In genomic region chr7:70660819-70661191, GRCh38 we compare ENCODE assay signal across 17 cellular contexts.
DNase-seq lines count a peak whose midpoint lies in the region; ATAC-seq, FAIRE-seq and TF ChIP-seq lines count a peak whose summit lies in the region.
"Had no signal": no experiment of that assay in that cellular context is flagged by ENCODE, and none has a peak within 500 bp of the region (broad histone marks: within the 10 kb centered on the region; RNA-seq: fewer than 3 reads in every experiment).

No MANE protein-coding gene starts in this region.

- FAIRE-seq in bronchial epithelial cell (lab: Jason Lieb, UNC): peak; percentile 13
- FAIRE-seq: A549, HepG2 had no signal

- no peaks in the 10 kb centered on the region for H3K27me3 Mint-ChIP-seq in activated CD4-positive, alpha-beta memory T cell treated with anti-CD3 and anti-CD28 coated beads, Interleukin-2, amount 10 ng/mL, durations not matched to agents 7 days and 5 days
- no peaks in the 10 kb centered on the region for H3K27me3 Mint-ChIP-seq in activated CD4-positive, alpha-beta memory T cell treated with anti-CD3 and anti-CD28 coated beads for 36 hours
- H3K27me3 Mint-ChIP-seq in natural killer cell treated with Interleukin-12 subunit alpha and Interleukin-12 subunit beta and Interleukin-15 and Interleukin-18, amount 100 ng/mL, for 72 hours: no peaks in the 10 kb centered on the region
- H3K27me3 Mint-ChIP-seq: CD4-positive, CD25-positive, alpha-beta regulatory T cell had no signal

- H3K36me3 ChIP-seq in bronchial epithelial cell (ENCODE audit: control insufficient read depth, insufficient read depth, low read length): no peaks in the 10 kb centered on the region

- intact Hi-C loops in activated CD4-positive, alpha-beta memory T cell treated with anti-CD3 and anti-CD28 coated beads for 36 hours (cut with micrococcal nuclease): no loop called here

- H3K4me1 Mint-ChIP-seq in activated CD4-positive, alpha-beta memory T cell treated with anti-CD3 and anti-CD28 coated beads, Interleukin-2, amount 10 ng/mL, durations not matched to agents 7 days and 5 days: peaks cover 19% of the 10 kb centered on the region
- peaks cover 11% of the 10 kb centered on the region for H3K4me1 Mint-ChIP-seq in activated CD4-positive, alpha-beta memory T cell treated with anti-CD3 and anti-CD28 coated beads for 36 hours (ENCODE audit: low read depth)
- peaks cover 32 to 35% of the 10 kb centered on the region in 2 donors for H3K4me1 Mint-ChIP-seq in natural killer cell treated with Interleukin-12 subunit alpha and Interleukin-12 subunit beta and Interleukin-15 and Interleukin-18, amount 100 ng/mL, for 72 hours (ENCODE audit: low read depth in 2 of 2)

- TF ChIP-seq CTCF in bronchial epithelial cell (IDR thresholded peaks at IDR 0.05; ENCODE audit: insufficient read depth, low read length, severe bottlenecking): no peak

- H3K9me3 Mint-ChIP-seq in activated CD4-positive, alpha-beta memory T cell treated with anti-CD3 and anti-CD28 coated beads, Interleukin-2, amount 10 ng/mL, durations not matched to agents 7 days and 5 days: no peaks in the 10 kb centered on the region
- H3K9me3 Mint-ChIP-seq in activated CD4-positive, alpha-beta memory T cell treated with anti-CD3 and anti-CD28 coated beads for 36 hours: no peaks in the 10 kb centered on the region
- H3K9me3 Mint-ChIP-seq in natural killer cell treated with Interleukin-12 subunit alpha and Interleukin-12 subunit beta and Interleukin-15 and Interleukin-18, amount 100 ng/mL, for 72 hours: peaks cover 3% of the 10 kb centered on the region
- H3K9me3 Mint-ChIP-seq: H9 had no signal

- POLR2A ChIA-PET in activated CD4-positive, alpha-beta memory T cell treated with anti-CD3 and anti-CD28 coated beads, Interleukin-2, amount 10 ng/mL, durations not matched to agents 7 days and 5 days (lab: Charles Lee): interaction anchor here (0.9 to 2.3 kb wide), 4 partner anchors 10 to 34 kb away, joined by 3 to 9 read pairs (median 6); no protein-coding TSS in a partner anchor
- POLR2A ChIA-PET in activated CD4-positive, alpha-beta memory T cell treated with anti-CD3 and anti-CD28 coated beads for 36 hours (lab: Charles Lee): interaction anchor here (1.1 kb wide), 1 partner anchor 120 kb away, joined by 3 read pairs; no protein-coding TSS in a partner anchor

- H3K4me3 ChIP-seq in bronchial epithelial cell (ENCODE audit: low read depth, low read length): no peak overlapping the region
- H3K4me3 ChIP-seq: A549 had no signal

- no peaks in the 10 kb centered on the region for H3K36me3 Mint-ChIP-seq in activated CD4-positive, alpha-beta memory T cell treated with anti-CD3 and anti-CD28 coated beads, Interleukin-2, amount 10 ng/mL, durations not matched to agents 7 days and 5 days (ENCODE audit: low read depth)
- H3K36me3 Mint-ChIP-seq in activated CD4-positive, alpha-beta memory T cell treated with anti-CD3 and anti-CD28 coated beads for 36 hours: no peaks in the 10 kb centered on the region
- no peaks in the 10 kb centered on the region for H3K36me3 Mint-ChIP-seq in natural killer cell treated with Interleukin-12 subunit alpha and Interleukin-12 subunit beta and Interleukin-15 and Interleukin-18, amount 100 ng/mL, for 72 hours
- H3K36me3 Mint-ChIP-seq: CD4-positive, CD25-positive, alpha-beta regulatory T cell had no signal

- ATAC-seq in natural killer cell treated with Interleukin-12 subunit alpha and Interleukin-12 subunit beta and Interleukin-15 and Interleukin-18, amount 100 ng/mL, for 72 hours: no peak
- ATAC-seq in GM19351 (IDR thresholded peaks at IDR 0.05; ENCODE audit: unreplicated experiment) (no peak), HG03095 (IDR thresholded peaks at IDR 0.05; ENCODE audit: unreplicated experiment) (no peak)
- ATAC-seq: A549, HepG2 had no signal

- no peaks in the 10 kb centered on the region for H3K27me3 ChIP-seq in bronchial epithelial cell (ENCODE audit: control insufficient read depth, insufficient read depth, low read length)

- DNase-seq in activated CD4-positive, alpha-beta memory T cell treated with anti-CD3 and anti-CD28 coated beads, Interleukin-2, amount 10 ng/mL, durations not matched to agents 7 days and 5 days: no peak
- DNase-seq in activated CD4-positive, alpha-beta memory T cell treated with anti-CD3 and anti-CD28 coated beads for 36 hours: no peak
- DNase-seq in NCI-H146 (lab: John Stamatoyannopoulos, UW) (peak; percentile 83), bronchial epithelial cell (ENCODE audit: low read depth) (no peak), 8988T (no peak)
- DNase-seq in natural killer cell treated with Interleukin-12 subunit alpha and Interleukin-12 subunit beta and Interleukin-15 and Interleukin-18, amount 100 ng/mL, for 72 hours (ENCODE audit: low spot score): no peak
- DNase-seq: CD4-positive, CD25-positive, alpha-beta regulatory T cell; H9; Karpas-422; MM.1S; NCI-H1105; NCI-H2081; NCI-H524 had no signal

- peak overlapping the region; percentile 64 for H3K27ac Mint-ChIP-seq in activated CD4-positive, alpha-beta memory T cell treated with anti-CD3 and anti-CD28 coated beads, Interleukin-2, amount 10 ng/mL, durations not matched to agents 7 days and 5 days
- H3K27ac Mint-ChIP-seq in activated CD4-positive, alpha-beta memory T cell treated with anti-CD3 and anti-CD28 coated beads for 36 hours: no peak overlapping the region
- H3K27ac Mint-ChIP-seq in natural killer cell treated with Interleukin-12 subunit alpha and Interleukin-12 subunit beta and Interleukin-15 and Interleukin-18, amount 100 ng/mL, for 72 hours: peak overlapping the region; percentile 29 to 83
- H3K27ac Mint-ChIP-seq: CD4-positive, CD25-positive, alpha-beta regulatory T cell had no signal

- no peak overlapping the region for H3K4me3 Mint-ChIP-seq in activated CD4-positive, alpha-beta memory T cell treated with anti-CD3 and anti-CD28 coated beads, Interleukin-2, amount 10 ng/mL, durations not matched to agents 7 days and 5 days
- no peak overlapping the region for H3K4me3 Mint-ChIP-seq in activated CD4-positive, alpha-beta memory T cell treated with anti-CD3 and anti-CD28 coated beads for 36 hours
- peak overlapping the region; percentile 74 for H3K4me3 Mint-ChIP-seq in natural killer cell treated with Interleukin-12 subunit alpha and Interleukin-12 subunit beta and Interleukin-15 and Interleukin-18, amount 100 ng/mL, for 72 hours
- H3K4me3 Mint-ChIP-seq: CD4-positive, CD25-positive, alpha-beta regulatory T cell; H9 had no signal

- CTCF ChIA-PET in activated CD4-positive, alpha-beta memory T cell treated with anti-CD3 and anti-CD28 coated beads, Interleukin-2, amount 10 ng/mL, durations not matched to agents 7 days and 5 days (lab: Charles Lee): no interaction called here
- CTCF ChIA-PET in activated CD4-positive, alpha-beta memory T cell treated with anti-CD3 and anti-CD28 coated beads for 36 hours (lab: Charles Lee): no interaction called here
